8 cellular contexts compared by ENCODE assay signal in genomic region chr20:1885254-1885653, GRCh38.
"Had no signal": no experiment of that assay in that cellular context is flagged by ENCODE, and none has a peak within 500 bp of the region (broad histone marks: within the 10 kb centered on the region; RNA-seq: fewer than 3 reads in every experiment).

No MANE protein-coding gene starts in this region.

- H3K9ac ChIP-seq: KMS-11 had no signal

- ATAC-seq: HepG2, K562 had no signal

- H3K4me3 ChIP-seq: K562 had no signal

- DNase-seq: IMR-90, KBM-7, KG1 had no signal

- H3K27ac Mint-ChIP-seq: IgD-negative memory B cell had no signal

- H3K4me2 ChIP-seq: KMS-11 had no signal

- H3K4me3 Mint-ChIP-seq: IgD-negative memory B cell had no signal

- H3K27ac ChIP-seq: HL-60, KMS-11 had no signal
